ENCODE assay signal across 8 cellular contexts in the genomic region with DNA sequence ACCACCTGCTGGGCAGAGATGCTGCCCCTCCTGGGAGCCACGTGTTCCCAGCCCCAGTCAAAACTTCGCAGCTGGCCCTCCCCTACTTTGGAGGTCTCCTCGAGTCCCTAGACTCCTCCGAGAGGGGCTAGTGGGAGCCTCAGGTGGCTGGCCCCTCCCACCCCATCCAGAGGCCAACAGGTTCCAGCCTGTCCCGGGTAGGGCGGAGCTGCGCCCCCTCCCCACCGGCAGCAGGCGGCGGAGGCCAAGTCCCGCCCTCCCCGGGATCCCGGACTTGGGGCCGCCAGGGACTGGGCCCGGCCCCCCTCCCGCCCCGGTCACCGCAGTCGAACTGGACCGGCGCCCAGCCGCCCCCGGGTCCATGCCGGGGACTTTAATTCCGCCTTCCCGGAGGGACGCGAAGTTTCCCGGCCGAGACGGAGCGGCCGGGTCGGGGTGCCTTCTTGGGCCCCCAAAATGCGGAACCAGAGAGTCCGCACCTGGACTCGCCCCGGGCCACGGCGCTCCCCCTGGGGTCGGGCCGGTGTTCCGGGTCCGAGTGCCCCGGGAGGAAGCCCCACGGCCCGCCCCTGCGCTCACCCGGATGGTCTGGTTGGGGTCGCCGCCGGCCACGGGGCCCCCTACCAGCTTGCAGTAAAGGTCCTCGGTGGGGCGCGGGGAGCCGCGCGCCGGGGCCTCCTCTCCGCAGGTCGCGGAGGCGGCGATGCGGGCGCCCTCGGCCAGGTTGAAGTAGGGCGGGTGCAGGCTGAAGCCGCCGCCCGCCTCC. TPM values are rescaled to one million over a fixed set of nuclear protein-coding genes. Genes with fewer than 3 reads are reported as not detected.
DNase-seq lines count a peak whose midpoint lies in the region; ATAC-seq lines count a peak whose summit lies in the region.

No MANE protein-coding gene starts in this region.

- H3K4me1 ChIP-seq in ACC112 (ENCODE audit: control insufficient read depth, insufficient read depth, low read length, unreplicated experiment) (peaks cover 58% of the 10 kb centered on the region), subcutaneous abdominal adipose tissue (ENCODE audit: control insufficient read depth in 5 of 5, insufficient read depth in 5 of 5, low read length in 5 of 5) (peaks cover 3 to 78% (median 72%) of the 10 kb centered on the region in 5 donors)

- ATAC-seq in HG03175 (IDR thresholded peaks at IDR 0.05; ENCODE audit: unreplicated experiment) = no peak

- H3K27me3 ChIP-seq in ACC112 (ENCODE audit: insufficient read depth, low read length) (no peaks in the 10 kb centered on the region), subcutaneous abdominal adipose tissue (ENCODE audit: control insufficient read depth in 5 of 5, insufficient read depth in 4 of 5, low read length in 5 of 5) (peaks cover 0 to 26% (median 5%) of the 10 kb centered on the region in 5 donors)

- no peaks in the 10 kb centered on the region for H3K79me2 ChIP-seq in ACC112 (ENCODE audit: control insufficient read depth, insufficient read depth, low read length, unreplicated experiment)

- H3K36me3 ChIP-seq in ACC112 (ENCODE audit: insufficient read depth, low read length) (no peaks in the 10 kb centered on the region), subcutaneous abdominal adipose tissue (ENCODE audit: control insufficient read depth in 5 of 5, insufficient read depth in 5 of 5, low read length in 5 of 5) (peaks cover 0 to 4% (median 0%) of the 10 kb centered on the region in 5 donors)

- peak overlapping the region; percentile 88 for H3K4me3 ChIP-seq in ACC112 (ENCODE audit: low read depth, low read length)
- H3K4me3 ChIP-seq in subcutaneous abdominal adipose tissue (ENCODE audit: low read depth in 1 of 5, low read length in 5 of 5) = peak overlapping the region; percentile 40 to 69 (median 63)

- no peak overlapping the region for H3K27ac ChIP-seq in ACC112 (ENCODE audit: low read depth, low read length)
- peak overlapping the region; percentile 82 for H3K27ac ChIP-seq in subcutaneous abdominal adipose tissue (ENCODE audit: low read depth, low read length)

- peak overlapping the region in 4 of 5 donors; percentile 41 to 81 (median 70) for H3K9ac ChIP-seq in subcutaneous abdominal adipose tissue (ENCODE audit: low read length in 5 of 5)

- H2AFZ ChIP-seq in ACC112 (ENCODE audit: low read length, unreplicated experiment) = peak overlapping the region; percentile 73

- H3K9me3 ChIP-seq in subcutaneous abdominal adipose tissue (ENCODE audit: control insufficient read depth in 5 of 5, low read length in 5 of 5) = no peaks in the 10 kb centered on the region

- DNase-seq in HT-29 (ENCODE audit: low spot score) (peak; percentile 68), astrocyte of the hippocampus (ENCODE audit: low read depth, low spot score) (peak; percentile 58), iPS-NIHi7 (ENCODE audit: extremely low spot score) (peak; percentile 84), SIG-M5 treated with dmso at 0.1 percent for 504 hours (lab: John Stamatoyannopoulos, UW; ENCODE audit: unreplicated experiment) (no peak), AML-193 (lab: John Stamatoyannopoulos, UW) (no peak)

RNA-seq across cellular contexts. Expression of gene LAMA5, which starts 0.6 kb away (rescaled TPM):
- 286 and 336 TPM in 2 replicates for total RNA-seq in HT-29 (2014; rRNA removed; shearing (Covaris generic))

RNA-seq across cellular contexts. Expression of gene RPS21, which starts 20.4 kb away (rescaled TPM):
- total RNA-seq in HT-29 (2014; rRNA removed; shearing (Covaris generic)) = 3,073 and 3,139 TPM in 2 replicates

RNA-seq across cellular contexts. Expression of gene CABLES2, which starts 40.5 kb away (rescaled TPM):
- total RNA-seq in HT-29 (2014; rRNA removed; shearing (Covaris generic)) = 9.5 and 9.8 TPM in 2 replicates

Comparison
In these comparisons a context has a peak if more than half of its experiments do, and no peak if none do; other contexts are left out.
1. DNase-seq: peak in HT-29 (single experiment), astrocyte of the hippocampus (single experiment) and iPS-NIHi7 (single experiment); none in SIG-M5 treated with dmso at 0.1 percent for 504 hours (single experiment) and AML-193 (0 of 2).